8 cellular contexts compared by ENCODE assay signal in the genomic region with DNA sequence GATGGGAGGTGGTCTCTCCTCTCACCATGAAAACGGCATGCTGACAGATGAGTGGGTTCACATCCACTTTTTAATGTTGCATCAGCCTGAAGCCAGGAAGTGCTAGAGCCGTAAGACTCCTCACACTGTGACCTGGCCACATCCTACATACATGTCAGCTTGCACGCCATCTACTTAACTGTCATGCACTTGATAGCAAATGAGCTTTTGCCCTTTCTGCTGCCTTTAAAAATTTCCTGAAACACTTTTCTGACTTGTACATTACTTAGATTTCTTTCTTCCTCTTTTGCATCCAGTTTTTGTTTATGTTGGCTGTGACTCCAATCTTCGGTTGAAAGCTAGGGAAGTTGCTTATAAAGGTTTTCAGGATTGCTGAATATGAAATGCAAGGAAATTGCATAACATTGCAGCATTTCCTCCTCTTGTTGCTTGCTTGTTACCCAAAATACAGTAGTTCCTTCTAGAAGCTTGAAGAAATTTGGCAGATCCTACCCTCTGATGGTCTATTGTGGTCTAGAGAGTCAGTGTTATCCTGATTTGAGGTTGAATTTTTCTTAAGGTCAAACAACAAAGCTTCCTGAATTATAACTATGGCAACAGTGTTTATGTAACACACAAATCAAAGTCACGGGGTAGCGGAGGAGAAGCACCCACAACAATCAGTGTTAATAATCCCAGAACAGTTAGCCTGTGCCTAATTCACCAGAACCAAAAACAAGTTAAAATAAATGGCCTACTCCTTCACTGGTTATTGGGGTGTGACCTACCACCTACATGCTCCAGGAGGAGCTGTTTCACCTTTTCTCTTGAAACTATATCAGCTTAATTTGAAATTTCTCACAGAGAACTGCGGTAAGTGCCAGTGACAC.
DNase-seq lines count a peak whose midpoint lies in the region; ATAC-seq, FAIRE-seq and TF ChIP-seq lines count a peak whose summit lies in the region.

No MANE protein-coding gene starts in this region.

- WGBS in pancreas, 2 donors = 48 to 49% methylated on average over 7 of the region's 7 CpGs

- TF ChIP-seq CTCF in fibroblast of the aortic adventitia (IDR thresholded peaks at IDR 0.05; ENCODE audit: insufficient read depth, low read length) = peak; percentile 67
- peak in 3 of 4 donors; percentile 19 to 32 (median 20) for TF ChIP-seq CTCF in pancreas (IDR thresholded peaks at IDR 0.05)

- H3K27me3 ChIP-seq in pancreas = no peaks in the 10 kb centered on the region

- FAIRE-seq in pancreas (lab: Jason Lieb, UNC) = no peak

- ATAC-seq in GM18517 (IDR thresholded peaks at IDR 0.05; ENCODE audit: unreplicated experiment) (peak; percentile 79), HG02970 (IDR thresholded peaks at IDR 0.05; ENCODE audit: low FRiP score, unreplicated experiment) (peak; percentile 42), pancreas (peak; percentile 35 to 77 (median 72))

- H3K27ac ChIP-seq in pancreas = peak overlapping the region in 2 of 4 donors; percentile 47 to 64

- DNase-seq in AG20443 (ENCODE audit: low spot score) (peak; percentile 69), NCI-H748 treated with DMSO at 0.1 percent for 48 hours (lab: John Stamatoyannopoulos, UW) (peak; percentile 7), fibroblast of the aortic adventitia (ENCODE audit: low read depth) (peak; percentile 99), pancreas (peak in 1 of 6 donors; percentile 17), T1000 (lab: John Stamatoyannopoulos, UW) (no peak)
- peak; percentile 53 for DNase-seq in activated T-cell treated with anti-CD3 and anti-CD28 coated beads, Interleukin-2, amount 50 U/mL, for 24 hours

- peak overlapping the region; percentile 23 for H3K4me3 ChIP-seq in fibroblast of the aortic adventitia (ENCODE audit: low read depth, low read length)
- H3K4me3 ChIP-seq in pancreas = no peak overlapping the region

- H3K4me3 Mint-ChIP-seq in activated T-cell treated with anti-CD3 and anti-CD28 coated beads, Interleukin-2, amount 50 U/mL, for 24 hours = peak overlapping the region; percentile 26

- H3K9me3 Mint-ChIP-seq in activated T-cell treated with anti-CD3 and anti-CD28 coated beads, Interleukin-2, amount 50 U/mL, for 24 hours = peaks cover 2% of the 10 kb centered on the region

- intact Hi-C loops in pancreas (cut with DNase I) = no loop called here

- H3K9me3 ChIP-seq in pancreas = no peaks in the 10 kb centered on the region

- no peaks in the 10 kb centered on the region for H3K27me3 Mint-ChIP-seq in activated T-cell treated with anti-CD3 and anti-CD28 coated beads, Interleukin-2, amount 50 U/mL, for 24 hours

- H3K4me1 Mint-ChIP-seq in activated T-cell treated with anti-CD3 and anti-CD28 coated beads, Interleukin-2, amount 50 U/mL, for 24 hours (ENCODE audit: low read depth) = peaks cover 79% of the 10 kb centered on the region

- H3K36me3 Mint-ChIP-seq in activated T-cell treated with anti-CD3 and anti-CD28 coated beads, Interleukin-2, amount 50 U/mL, for 24 hours (ENCODE audit: low read depth) = peaks cover 8% of the 10 kb centered on the region

- H3K4me1 ChIP-seq in pancreas = no peaks in the 10 kb centered on the region

- no peaks in the 10 kb centered on the region for H3K36me3 ChIP-seq in pancreas

- peak overlapping the region; percentile 91 for H3K27ac Mint-ChIP-seq in activated T-cell treated with anti-CD3 and anti-CD28 coated beads, Interleukin-2, amount 50 U/mL, for 24 hours
